In genomic region chr11:898160-898517, GRCh38 we compare ENCODE assay signal across 10 cellular contexts. TPM values are rescaled to one million over a fixed set of nuclear protein-coding genes. Genes with fewer than 3 reads are reported as not detected.
DNase-seq lines count a peak whose midpoint lies in the region; ATAC-seq, FAIRE-seq and TF ChIP-seq lines count a peak whose summit lies in the region.
"Had no signal": no experiment of that assay in that cellular context is flagged by ENCODE, and none has a peak within 500 bp of the region (broad histone marks: within the 10 kb centered on the region; RNA-seq: fewer than 3 reads in every experiment).

No MANE protein-coding gene starts in this region.

- H4K20me1 ChIP-seq in endothelial cell of umbilical vein (replicated peaks; ENCODE audit: control insufficient read depth, extremely low read depth, insufficient read depth, low read length) = no peaks in the 10 kb centered on the region

- H3K27me3 Mint-ChIP-seq in immature natural killer cell (ENCODE audit: low read depth in 3 of 3) = no peaks in the 10 kb centered on the region

- POLR2A ChIA-PET in endothelial cell of umbilical vein (lab: Charles Lee) = no interaction called here

- peaks cover 5 to 12% (median 8%) of the 10 kb centered on the region in 3 donors for H3K36me3 Mint-ChIP-seq in immature natural killer cell

- H3K4me1 Mint-ChIP-seq in immature natural killer cell = peaks cover 7 to 10% of the 10 kb centered on the region in 2 donors

- no peaks in the 10 kb centered on the region for H3K9me1 ChIP-seq in endothelial cell of umbilical vein (replicated peaks; ENCODE audit: control insufficient read depth, extremely low read depth, insufficient read depth, low read length)

- H3K27ac ChIP-seq in endothelial cell of umbilical vein (ENCODE audit: insufficient read depth, low read depth, low read length) = no peak overlapping the region

- ATAC-seq in HG02970 (IDR thresholded peaks at IDR 0.05; ENCODE audit: low FRiP score, unreplicated experiment) (no peak), GM18520 (IDR thresholded peaks at IDR 0.05; ENCODE audit: unreplicated experiment) (no peak)

- TF ChIP-seq POLR2A in endothelial cell of umbilical vein (IDR thresholded peaks at IDR 0.05; ENCODE audit: low read depth, low read length) = no peak

- H3K4me2 ChIP-seq in endothelial cell of umbilical vein (ENCODE audit: insufficient read depth, low read length) = no peak overlapping the region

- H3K9me3 ChIP-seq in endothelial cell of umbilical vein (replicated peaks; ENCODE audit: control insufficient read depth, insufficient read depth, low read length) = no peaks in the 10 kb centered on the region
- H3K9me3 ChIP-seq: HAP-1 had no signal

- H3K79me2 ChIP-seq in endothelial cell of umbilical vein (ENCODE audit: control insufficient read depth, insufficient read depth, low read length) = no peaks in the 10 kb centered on the region

- H3K9me3 Mint-ChIP-seq in immature natural killer cell = no peaks in the 10 kb centered on the region

- H3K4me3 Mint-ChIP-seq in immature natural killer cell = no peak overlapping the region

- no peaks in the 10 kb centered on the region for H3K27me3 ChIP-seq in endothelial cell of umbilical vein (ENCODE audit: control insufficient read depth in 2 of 2, insufficient read depth in 2 of 2, low read length in 2 of 2)

- dilution Hi-C loops in endothelial cell of umbilical vein (cut with MboI; ENCODE audit: extremely low pct_ligation_motif_present, low sequenced_read_pairs) = no loop called here

- no peak overlapping the region for H3K9ac ChIP-seq in endothelial cell of umbilical vein (replicated peaks; ENCODE audit: extremely low read depth, insufficient read depth, low read length)

- no peak overlapping the region for H3K27ac Mint-ChIP-seq in immature natural killer cell

- peaks cover 12 to 35% of the 10 kb centered on the region in 2 experiments for H3K36me3 ChIP-seq in endothelial cell of umbilical vein (ENCODE audit: control insufficient read depth in 2 of 2, extremely low read depth in 1 of 2, insufficient read depth in 2 of 2, low read length in 2 of 2)

- CTCF ChIA-PET in endothelial cell of umbilical vein (lab: Charles Lee) = interaction anchor here (0.6 to 1.9 kb wide), 12 partner anchors 13 to 153 kb away, joined by 3 to 9 read pairs (median 4); no protein-coding TSS in a partner anchor

- FAIRE-seq in endothelial cell of umbilical vein (lab: Jason Lieb, UNC) = no peak

- H2AFZ ChIP-seq in endothelial cell of umbilical vein (ENCODE audit: low read depth, low read length) = no peak overlapping the region

- BruUV-seq in endothelial cell of umbilical vein (replicated peaks; lab: Mats Ljungman, UMichigan) = no TSS peak

- no peaks in the 10 kb centered on the region for H3K4me1 ChIP-seq in endothelial cell of umbilical vein (ENCODE audit: control insufficient read depth, extremely low read depth, insufficient read depth, low read length)
- H3K4me1 ChIP-seq: HAP-1 had no signal

- DNase-seq in SKM-1 treated with dmso at 0.1 percent for 144 hours (lab: John Stamatoyannopoulos, UW; ENCODE audit: unreplicated experiment) (peak; percentile 3), SKM-1 (lab: John Stamatoyannopoulos, UW; ENCODE audit: unreplicated experiment) (no peak), NCI-H2227 treated with DMSO at 0.1 percent for 48 hours (lab: John Stamatoyannopoulos, UW) (peak; percentile 31), endothelial cell of umbilical vein (ENCODE audit: low read depth, low spot score) (peak; percentile 13), retinal pigment epithelial cell (ENCODE audit: low read depth) (no peak), immature natural killer cell (no peak)
- DNase-seq: stimulated activated CD4-positive, alpha-beta T cell treated with anti-CD3 and anti-CD28 coated beads, Interleukin-15, amount 100 ng/mL, for 24 hours had no signal

- peak in 1 of 2 donors; percentile 57 for TF ChIP-seq CTCF in endothelial cell of umbilical vein (IDR thresholded peaks at IDR 0.05; ENCODE audit: extremely low read depth in 1 of 2, insufficient read depth in 1 of 2, low read depth in 1 of 2, low read length in 2 of 2)
- TF ChIP-seq CTCF in retinal pigment epithelial cell (conservative IDR thresholded peaks at IDR 0.05; ENCODE audit: low read depth, low read length) = peak; percentile 66

- H3K4me3 ChIP-seq in endothelial cell of umbilical vein (replicated peaks in 1 of 3; ENCODE audit: insufficient read depth in 1 of 3, low read depth in 1 of 3, low read length in 3 of 3) = no peak overlapping the region
- no peak overlapping the region for H3K4me3 ChIP-seq in retinal pigment epithelial cell (ENCODE audit: low read length)
- H3K4me3 ChIP-seq: HAP-1 had no signal

- intact Hi-C loops in endothelial cell of umbilical vein (cut with micrococcal nuclease) = loop anchor here (1.0 kb wide), 2 partner anchors 49 to 153 kb away; no protein-coding TSS in a partner anchor

TF ChIP-seq in endothelial cell of umbilical vein, 7 proteins besides CTCF, POLR2A, EP300 and RAD21:
- TF ChIP-seq GATA2 (IDR thresholded peaks at IDR 0.05; ENCODE audit: insufficient read depth, insufficient read length, low read depth, low read length) (no peak), EZH2 (IDR thresholded peaks at IDR 0.05; ENCODE audit: borderline replicate concordance, low read depth, low read length, severe bottlenecking) (no peak), FOS (IDR thresholded peaks at IDR 0.05; ENCODE audit: borderline replicate concordance, insufficient read depth, low read length) (no peak), POLR2AphosphoS5 (IDR thresholded peaks at IDR 0.05; ENCODE audit: insufficient read depth, low read depth, low read length) (no peak), MYC (IDR thresholded peaks at IDR 0.05; ENCODE audit: low read depth, low read length) (no peak), JUN (IDR thresholded peaks at IDR 0.05; ENCODE audit: borderline replicate concordance, insufficient read depth, insufficient read length, low read depth) (no peak), MAX (IDR thresholded peaks at IDR 0.05; ENCODE audit: insufficient read depth, insufficient read length) (no peak)

RNA-seq across cellular contexts. Expression of gene CHID1, which starts 12.5 kb away (rescaled TPM):
- 86.2 and 89.8 TPM in 2 replicates for total RNA-seq in endothelial cell of umbilical vein
- polyA plus RNA-seq in endothelial cell of umbilical vein (98.2 and 107 TPM in 2 replicates), immature natural killer cell (10 to 100 TPM; 52.2 to 74.6 (median 67.4) TPM)
- 117 and 125 TPM in 2 replicates for polyA plus RNA-seq in endothelial cell of umbilical vein (2011; cell fraction: cytosol; rRNA removed)
- polyA plus RNA-seq in endothelial cell of umbilical vein (2011; cell fraction: nucleus; rRNA removed) = 65.5 and 66.9 TPM in 2 replicates
- 95.2 and 134 TPM in 2 replicates for polyA plus RNA-seq in endothelial cell of umbilical vein (2012)
- polyA minus RNA-seq in endothelial cell of umbilical vein = 75.0 and 96.4 TPM in 2 replicates
- polyA minus RNA-seq in endothelial cell of umbilical vein (2011; cell fraction: cytosol; rRNA and poly(A)+ RNA removed) = 23.1 TPM
- polyA minus RNA-seq in endothelial cell of umbilical vein (2011; cell fraction: nucleus; rRNA and poly(A)+ RNA removed) = 27.8 and 31.1 TPM in 2 replicates

RNA-seq across cellular contexts. Expression of gene AP2A2, which starts 27.5 kb away (rescaled TPM):
- total RNA-seq in endothelial cell of umbilical vein = 92.5 and 92.6 TPM in 2 replicates
- 89.5 and 109 TPM in 2 replicates for polyA plus RNA-seq in endothelial cell of umbilical vein
- 59.7 and 67.5 TPM in 2 replicates for polyA plus RNA-seq in endothelial cell of umbilical vein (2011; cell fraction: cytosol; rRNA removed)
- polyA plus RNA-seq in endothelial cell of umbilical vein (2011; cell fraction: nucleus; rRNA removed) = 207 and 227 TPM in 2 replicates
- polyA plus RNA-seq in endothelial cell of umbilical vein (2012) = 60.5 and 72.6 TPM in 2 replicates
- 91.0 and 107 TPM in 2 replicates for polyA minus RNA-seq in endothelial cell of umbilical vein
- 42.9 TPM for polyA minus RNA-seq in endothelial cell of umbilical vein (2011; cell fraction: cytosol; rRNA and poly(A)+ RNA removed)
- polyA minus RNA-seq in endothelial cell of umbilical vein (2011; cell fraction: nucleus; rRNA and poly(A)+ RNA removed) = 99.5 and 108 TPM in 2 replicates
- 10 to 100 TPM in 1 of 3 donors, 1 to 10 TPM in 2; 2.5 to 11.0 (median 7.1) TPM for polyA plus RNA-seq in immature natural killer cell

RNA-seq across cellular contexts. Expression of gene TSPAN4, which starts 55.5 kb away (rescaled TPM):
- 86.5 and 114 TPM in 2 replicates for total RNA-seq in endothelial cell of umbilical vein
- polyA plus RNA-seq in endothelial cell of umbilical vein (199 and 238 TPM in 2 replicates), immature natural killer cell (10 to 100 TPM; 23.4 to 38.7 (median 37.2) TPM)
- polyA plus RNA-seq in endothelial cell of umbilical vein (2011; cell fraction: cytosol; rRNA removed) = 107 and 141 TPM in 2 replicates
- 144 and 156 TPM in 2 replicates for polyA plus RNA-seq in endothelial cell of umbilical vein (2011; cell fraction: nucleus; rRNA removed)
- polyA plus RNA-seq in endothelial cell of umbilical vein (2012) = 66.0 and 93.8 TPM in 2 replicates
- polyA minus RNA-seq in endothelial cell of umbilical vein = 54.1 and 62.2 TPM in 2 replicates
- polyA minus RNA-seq in endothelial cell of umbilical vein (2011; cell fraction: cytosol; rRNA and poly(A)+ RNA removed) = 31.0 TPM
- polyA minus RNA-seq in endothelial cell of umbilical vein (2011; cell fraction: nucleus; rRNA and poly(A)+ RNA removed) = 24.6 and 31.0 TPM in 2 replicates

RNA-seq across cellular contexts. Expression of gene POLR2L, which starts 55.8 kb away (rescaled TPM):
- 252 and 259 TPM in 2 replicates for total RNA-seq in endothelial cell of umbilical vein
- polyA plus RNA-seq in endothelial cell of umbilical vein (146 and 173 TPM in 2 replicates), immature natural killer cell (100 to 1,000 TPM; 139 to 200 (median 142) TPM)
- polyA plus RNA-seq in endothelial cell of umbilical vein (2011; cell fraction: cytosol; rRNA removed) = 112 and 129 TPM in 2 replicates
- polyA plus RNA-seq in endothelial cell of umbilical vein (2011; cell fraction: nucleus; rRNA removed) = 35.2 and 49.7 TPM in 2 replicates
- polyA plus RNA-seq in endothelial cell of umbilical vein (2012) = 545 and 624 TPM in 2 replicates
- polyA minus RNA-seq in endothelial cell of umbilical vein = 170 and 227 TPM in 2 replicates
- 156 TPM for polyA minus RNA-seq in endothelial cell of umbilical vein (2011; cell fraction: cytosol; rRNA and poly(A)+ RNA removed)
- 39.6 and 67.8 TPM in 2 replicates for polyA minus RNA-seq in endothelial cell of umbilical vein (2011; cell fraction: nucleus; rRNA and poly(A)+ RNA removed)

Comparison
In these comparisons a context has a peak if more than half of its experiments do, and no peak if none do; other contexts are left out.
1. DNase-seq: peak in SKM-1 treated with dmso at 0.1 percent for 144 hours (single experiment), NCI-H2227 treated with DMSO at 0.1 percent for 48 hours (single experiment) and endothelial cell of umbilical vein (single experiment); none in SKM-1 (single experiment), retinal pigment epithelial cell (single experiment) and immature natural killer cell (0 of 3).
2. RNA of gene AP2A2, which starts 27.5 kb away (polyA plus RNA-seq): 59.7 to 227 TPM in endothelial cell of umbilical vein; 2.5 to 11.0 TPM in immature natural killer cell; every median in the first group is over 4 times any median in the second.